Comparison of ENCODE assay signal across 10 cellular contexts in genomic region chr15:43794269-43795037, GRCh38. TPM values are rescaled to one million over a fixed set of nuclear protein-coding genes. Genes with fewer than 3 reads are reported as not detected.
A peak's percentile ranks its signal among the peaks of the same experiment; 100 is the strongest.
DNase-seq lines count a peak whose midpoint lies in the region; ATAC-seq, FAIRE-seq and TF ChIP-seq lines count a peak whose summit lies in the region.
"Had no signal": no experiment of that assay in that cellular context is flagged by ENCODE, and none has a peak within 500 bp of the region (broad histone marks: within the 10 kb centered on the region; RNA-seq: fewer than 3 reads in every experiment).

No MANE protein-coding gene starts in this region.

- H4K20me1 ChIP-seq in SU-DHL-6 (ENCODE audit: low read depth, low read length) = no peaks in the 10 kb centered on the region

- H3K36me3 ChIP-seq in SU-DHL-6 (ENCODE audit: low read length) = peaks cover 11% of the 10 kb centered on the region
- peaks cover 3 to 55% of the 10 kb centered on the region in 2 donors for H3K36me3 ChIP-seq in psoas muscle (ENCODE audit: insufficient read depth in 1 of 2, low read depth in 1 of 2)

- ATAC-seq in psoas muscle = peak; percentile 8 to 43 (median 22)
- no peak for ATAC-seq in GM18520 (IDR thresholded peaks at IDR 0.05; ENCODE audit: unreplicated experiment)
- ATAC-seq in HG02588 (IDR thresholded peaks at IDR 0.05; ENCODE audit: unreplicated experiment) = no peak
- no peak for ATAC-seq in activated CD4-positive, CD25-positive, alpha-beta regulatory T cell treated with anti-CD3 and anti-CD28 coated beads, Interleukin-2, amount 50 U/mL, for 24 hours

- intact Hi-C loops in psoas muscle (cut with DNase I) = no loop called here

- no peak for DNase-seq in GM12891 (ENCODE audit: insufficient read length, low spot score)
- DNase-seq in fibroblast of gingiva (ENCODE audit: low read depth) = peak; percentile 33
- peak in 1 of 2 donors; percentile 53 for DNase-seq in psoas muscle
- DNase-seq in DMS53 treated with DMSO at 0.1 percent for 48 hours (lab: John Stamatoyannopoulos, UW; ENCODE audit: unreplicated experiment) = no peak
- DNase-seq: NCI-H446 had no signal

- no peak overlapping the region for H3K4me3 ChIP-seq in SU-DHL-6 (ENCODE audit: insufficient read depth, low read length, poor library complexity, severe bottlenecking)
- peak overlapping the region; percentile 90 for H3K4me3 ChIP-seq in psoas muscle

- 54 to 61% (median 57%) methylated on average over 9 of the region's 9 CpGs for WGBS in psoas muscle, 3 donors

- TF ChIP-seq CTCF in SU-DHL-6 (IDR thresholded peaks at IDR 0.05; ENCODE audit: insufficient read depth, low read length, poor library complexity, severe bottlenecking) (no peak), psoas muscle (IDR thresholded peaks at IDR 0.05) (no peak)

- FAIRE-seq in GM12891 (lab: Jason Lieb, UNC) = no peak

- no peaks in the 10 kb centered on the region for H3K9me2 ChIP-seq in SU-DHL-6 (replicated peaks; ENCODE audit: insufficient read depth, low read length)

- H3K27me3 ChIP-seq in SU-DHL-6 (ENCODE audit: low read length) (no peaks in the 10 kb centered on the region), psoas muscle (ENCODE audit: insufficient read depth in 3 of 3, low read length in 2 of 3) (no peaks in the 10 kb centered on the region)

- peak; percentile 19; the same call in 1 of the 2 replicates for TF ChIP-seq POLR2A in GM12891 (IDR thresholded peaks at IDR 0.05; ENCODE audit: low read depth, low read length)

- H3K9ac ChIP-seq in SU-DHL-6 (ENCODE audit: low read length) = peak overlapping the region; percentile 90; the same call in 1 of the 2 replicates

- peaks cover 26% of the 10 kb centered on the region for H3K79me2 ChIP-seq in SU-DHL-6 (ENCODE audit: insufficient read depth, low read length)

- H2AFZ ChIP-seq in SU-DHL-6 (ENCODE audit: low read depth, low read length, severe bottlenecking) = no peak overlapping the region

- H3K4me1 ChIP-seq in psoas muscle = peaks cover 44% of the 10 kb centered on the region

- H3K4me2 ChIP-seq in SU-DHL-6 (ENCODE audit: low read depth, low read length, poor library complexity, severe bottlenecking) = peak overlapping the region; percentile 70

- H3F3A ChIP-seq in SU-DHL-6 (ENCODE audit: insufficient read depth) = peaks cover 68% of the 10 kb centered on the region

- H3K9me3 ChIP-seq in SU-DHL-6 (ENCODE audit: insufficient read depth, low read length) (no peaks in the 10 kb centered on the region), psoas muscle (no peaks in the 10 kb centered on the region)

- H3K27ac ChIP-seq in SU-DHL-6 (ENCODE audit: low read depth, low read length) = peak overlapping the region; percentile 86
- peak overlapping the region; percentile 99 for H3K27ac ChIP-seq in psoas muscle

TF ChIP-seq in GM12891, 5 proteins besides CTCF, POLR2A, EP300 and RAD21:
- TF ChIP-seq POLR2AphosphoS5 (IDR thresholded peaks at IDR 0.05; ENCODE audit: low read depth, low read length) (no peak), SPI1 (IDR thresholded peaks at IDR 0.05; ENCODE audit: low read depth, low read length) (no peak), PAX5 (IDR thresholded peaks at IDR 0.05; ENCODE audit: insufficient read depth, low read length, severe bottlenecking) (no peak), POU2F2 (IDR thresholded peaks at IDR 0.05; ENCODE audit: low read depth, low read length) (no peak), TAF1 (IDR thresholded peaks at IDR 0.05; ENCODE audit: low read depth, low read length) (no peak)
TF ChIP-seq in GM12891: peak in this region for 0.

RNA-seq across cellular contexts. Expression of gene SERF2, which starts 2.3 kb away (rescaled TPM):
- polyA plus RNA-seq in GM12891 (2012; ENCODE audit: low read depth, missing spikeins) = 1,476 TPM
- 1,000 to 10,000 TPM in 1 of 4 donors, 100 to 1,000 TPM in 3; 471 to 1,023 (median 623) TPM for total RNA-seq in psoas muscle
- polyA plus RNA-seq in psoas muscle = 1,000 to 10,000 TPM; 1,091 to 1,648 (median 1,147) TPM

RNA-seq across cellular contexts. Expression of gene SERINC4, which starts 5.6 kb away (rescaled TPM):
- not detected for polyA plus RNA-seq in GM12891 (2012; ENCODE audit: low read depth, missing spikeins)
- under 1 TPM; 0.18 to 0.30 (median 0.21) TPM for total RNA-seq in psoas muscle
- under 1 TPM; 0.15 to 0.93 (median 0.57) TPM for polyA plus RNA-seq in psoas muscle
- total RNA-seq: cerebellum had no signal

RNA-seq across cellular contexts. Expression of gene HYPK, which starts 5.9 kb away (rescaled TPM):
- 10.4 TPM for polyA plus RNA-seq in GM12891 (2012; ENCODE audit: low read depth, missing spikeins)
- 10 to 100 TPM; 17.7 to 28.0 (median 18.9) TPM for total RNA-seq in psoas muscle
- 10 to 100 TPM in 2 of 3 donors, under 1 TPM in 1; 0.77 to 36.5 (median 26.4) TPM for polyA plus RNA-seq in psoas muscle

RNA-seq across cellular contexts. Expression of gene ELL3, which starts 17.7 kb away (rescaled TPM):
- 17.9 TPM for polyA plus RNA-seq in GM12891 (2012; ENCODE audit: low read depth, missing spikeins)
- total RNA-seq in psoas muscle = 1 to 10 TPM; 1.3 to 8.5 (median 2.3) TPM
- 1 to 10 TPM; 1.5 to 4.6 (median 4.1) TPM for polyA plus RNA-seq in psoas muscle

RNA-seq across cellular contexts. Expression of gene MFAP1, which starts 30.0 kb away (rescaled TPM):
- polyA plus RNA-seq in GM12891 (2012; ENCODE audit: low read depth, missing spikeins) = 42.0 TPM
- total RNA-seq in psoas muscle = 10 to 100 TPM; 18.0 to 21.4 (median 20.7) TPM
- 10 to 100 TPM; 17.2 to 31.4 (median 23.5) TPM for polyA plus RNA-seq in psoas muscle

Comparison
In these comparisons a context has a peak if more than half of its experiments do, and no peak if none do; other contexts are left out.
1. ATAC-seq: peak in psoas muscle (4 of 4); none in GM18520 (single experiment), HG02588 (single experiment) and activated CD4-positive, CD25-positive, alpha-beta regulatory T cell treated with anti-CD3 and anti-CD28 coated beads, Interleukin-2, amount 50 U/mL, for 24 hours (0 of 2).